In genomic region chr3:5086708-5087107, GRCh38 we compare ENCODE assay signal across 27 cellular contexts.
"Had no signal": no experiment of that assay in that cellular context is flagged by ENCODE, and none has a peak within 500 bp of the region (broad histone marks: within the 10 kb centered on the region; RNA-seq: fewer than 3 reads in every experiment).

No MANE protein-coding gene starts in this region.

- H3K4me1 ChIP-seq: stomach, suprapubic skin, testis, transverse colon, upper lobe of right lung, uterus, vagina had no signal

- H3K9me3 ChIP-seq: stomach, suprapubic skin, testis, thoracic aorta, thyroid gland, tibial artery, tibial nerve, transverse colon, upper lobe of left lung, upper lobe of right lung, uterus, vagina had no signal

- H3K27me3 ChIP-seq: stomach, suprapubic skin, testis, thyroid gland, tibial nerve, transverse colon, upper lobe of left lung, upper lobe of right lung, uterus, vagina had no signal

- H3K27ac ChIP-seq: stomach, suprapubic skin, testis, thoracic aorta, thyroid gland, tibial artery, tibial nerve, transverse colon, upper lobe of left lung, upper lobe of right lung, uterus, vagina had no signal

- ATAC-seq: stimulated activated effector memory CD8-positive, alpha-beta T cell treated with anti-CD3 and anti-CD28 coated beads, Interleukin-12 subunit alpha, Interleukin-12 subunit beta, amount 100 ng/mL, for 72 hours; stimulated activated memory B cell treated with anti-CD40 and anti-IgM and Interleukin-4, amounts not matched to agents 10 μg/mL and 1 μg/mL and 100 μg/mL, for 72 hours; stimulated activated naive CD8-positive, alpha-beta T cell treated with anti-CD3 and anti-CD28 coated beads, Interleukin-15, amount 100 ng/mL, for 72 hours; stimulated activated naive CD8-positive, alpha-beta T cell treated with anti-CD3 and anti-CD28 coated beads, Interleukin-15, Interleukin-2, amounts not matched to agents 100 U/mL and 50 U/mL, for 24 hours; upper lobe of right lung had no signal

- FAIRE-seq: urothelium cell line had no signal

- H3K36me3 ChIP-seq: stomach, suprapubic skin, thoracic aorta, thyroid gland, tibial artery, tibial nerve, transverse colon, upper lobe of left lung, upper lobe of right lung, uterus, vagina had no signal

- DNase-seq: stimulated activated CD4-positive, alpha-beta T cell treated with anti-CD3 and anti-CD28 coated beads, Interleukin-2, amount 100 ng/mL, for 48 hours; stimulated activated CD4-positive, alpha-beta T cell treated with anti-CD3 and anti-CD28 coated beads, Interleukin-4, amount 100 ng/mL, for 1 hour; stimulated activated CD4-positive, alpha-beta T cell treated with anti-CD3 and anti-CD28 coated beads, Interleukin-4, amount 100 ng/mL, for 24 hours; stimulated activated CD4-positive, alpha-beta T cell treated with anti-CD3 and anti-CD28 coated beads, Interleukin-4, amount 100 ng/mL, for 4 hours; stimulated activated CD8-positive, alpha-beta memory T cell treated with anti-CD3 and anti-CD28 coated beads, Interleukin-4, amount 100 ng/mL, for 48 hours; stimulated activated naive B cell treated with anti-CD40 and anti-IgM and Interleukin-4, amounts not matched to agents 10 μg/mL and 1 μg/mL and 100 μg/mL, for 72 hours; stimulated activated naive CD4-positive, alpha-beta T cell; stimulated activated naive CD4-positive, alpha-beta T cell treated with Interleukin-2 at 50 U/mL for 16 hours; stimulated activated naive CD8-positive, alpha-beta T cell treated with anti-CD3 and anti-CD28 coated beads, Interleukin-15, amount 100 ng/mL, for 72 hours; stimulated activated naive CD8-positive, alpha-beta T cell treated with anti-CD3 and anti-CD28 coated beads, Interleukin-15, Interleukin-2, amounts not matched to agents 100 U/mL and 50 U/mL, for 24 hours; stomach; substantia nigra; testis; thyroid gland; tibial artery; transverse colon; trophoblast cell; upper lobe of left lung; upper lobe of right lung; uterus had no signal

- H3K4me3 ChIP-seq: stomach, suprapubic skin, testis, thoracic aorta, thyroid gland, tibial artery, tibial nerve, transverse colon, upper lobe of left lung, upper lobe of right lung, uterus, vagina had no signal
